In the genomic region with DNA sequence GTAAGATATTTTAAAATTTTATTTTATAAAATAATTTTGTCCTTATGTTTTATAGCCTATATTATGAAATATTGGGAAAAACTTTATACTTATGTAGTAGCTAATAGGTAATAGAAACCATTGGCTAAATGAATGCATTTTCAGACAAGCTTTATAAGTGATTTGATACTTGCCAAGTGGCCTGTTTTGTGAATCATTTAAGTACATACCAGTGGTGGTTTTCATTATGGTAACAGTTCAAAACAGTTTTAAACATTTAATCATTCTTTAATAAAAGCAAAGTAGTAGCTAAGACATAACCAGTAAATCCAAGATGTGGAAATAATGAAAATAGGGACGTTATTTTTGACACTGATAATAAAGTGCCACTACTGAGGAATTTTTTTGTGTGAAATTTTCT, we compare ENCODE assay signal across 20 cellular contexts.
"Had no signal": no experiment of that assay in that cellular context is flagged by ENCODE, and none has a peak within 500 bp of the region (broad histone marks: within the 10 kb centered on the region; RNA-seq: fewer than 3 reads in every experiment).

No MANE protein-coding gene starts in this region.

- H3K27ac ChIP-seq: ascending aorta, coronary artery, left lung, right lobe of liver, suprapubic skin, upper lobe of left lung had no signal

- H3K27me3 Mint-ChIP-seq: activated CD8-positive, alpha-beta memory T cell treated with anti-CD3 and anti-CD28 coated beads, Interleukin-2, amount 10 ng/mL, durations not matched to agents 7 days and 5 days; natural killer cell treated with Interleukin-12 subunit alpha and Interleukin-12 subunit beta and Interleukin-15 and Interleukin-18, amount 100 ng/mL, for 72 hours; progenitor cell of endocrine pancreas had no signal

- H3K4me3 ChIP-seq: ascending aorta, coronary artery, left lung, right lobe of liver, suprapubic skin, upper lobe of left lung had no signal

- H3K9me3 ChIP-seq: ascending aorta, left lung, right lobe of liver, suprapubic skin, upper lobe of left lung had no signal

- H3K4me1 ChIP-seq: ascending aorta, left lung, right lobe of liver, suprapubic skin, upper lobe of left lung had no signal

- H3K4me1 Mint-ChIP-seq: activated CD8-positive, alpha-beta memory T cell treated with anti-CD3 and anti-CD28 coated beads, Interleukin-2, amount 10 ng/mL, durations not matched to agents 7 days and 5 days had no signal

- H3K27me3 ChIP-seq: ascending aorta, left lung, right lobe of liver, suprapubic skin, upper lobe of left lung had no signal

- H3K36me3 ChIP-seq: ascending aorta, left lung, right lobe of liver, suprapubic skin, upper lobe of left lung had no signal

- ATAC-seq: activated CD4-positive, CD25-positive, alpha-beta regulatory T cell treated with anti-CD3 and anti-CD28 coated beads, Interleukin-2, amount 50 U/mL, for 24 hours; activated CD8-positive, alpha-beta memory T cell treated with anti-CD3 and anti-CD28 coated beads, Interleukin-2, amount 10 ng/mL, durations not matched to agents 7 days and 5 days; activated T-cell treated with anti-CD3 and anti-CD28 coated beads, Interleukin-2, amount 50 U/mL, for 4 hours; left lung; natural killer cell treated with Interleukin-12 subunit alpha and Interleukin-12 subunit beta and Interleukin-15 and Interleukin-18, amount 100 ng/mL, for 72 hours; right lobe of liver had no signal

- H3K4me3 Mint-ChIP-seq: activated CD8-positive, alpha-beta memory T cell treated with anti-CD3 and anti-CD28 coated beads, Interleukin-2, amount 10 ng/mL, durations not matched to agents 7 days and 5 days; activated T-cell treated with anti-CD3 and anti-CD28 coated beads, Interleukin-2, amount 50 U/mL, for 4 hours; natural killer cell treated with Interleukin-12 subunit alpha and Interleukin-12 subunit beta and Interleukin-15 and Interleukin-18, amount 100 ng/mL, for 72 hours had no signal

- H3K9me3 Mint-ChIP-seq: activated T-cell treated with anti-CD3 and anti-CD28 coated beads, Interleukin-2, amount 50 U/mL, for 4 hours; natural killer cell treated with Interleukin-12 subunit alpha and Interleukin-12 subunit beta and Interleukin-15 and Interleukin-18, amount 100 ng/mL, for 72 hours had no signal

- DNase-seq: activated CD4-positive, alpha-beta T cell treated with anti-CD3 and anti-CD28 coated beads, Interleukin-2, amount 50 U/mL, for 48 hours; activated CD8-positive, alpha-beta memory T cell treated with anti-CD3 and anti-CD28 coated beads, Interleukin-2, amount 10 ng/mL, durations not matched to agents 7 days and 5 days; activated gamma-delta T cell treated with Interleukin-2 at 50 U/mL for 16 hours; activated T-cell treated with anti-CD3 and anti-CD28 coated beads, Interleukin-2, amount 50 U/mL, for 4 hours; caudate nucleus; effector CD4-positive, alpha-beta T cell; islet precursor cell; nucleus accumbens; right lobe of liver; stimulated activated CD4-positive, alpha-beta T cell treated with anti-CD3 and anti-CD28 coated beads, Interleukin-12 subunit alpha, Interleukin-12 subunit beta, amount 100 ng/mL, for 4 hours; stimulated activated naive CD4-positive, alpha-beta T cell; T-helper 2 cell had no signal

- H3K27ac Mint-ChIP-seq: activated CD8-positive, alpha-beta memory T cell treated with anti-CD3 and anti-CD28 coated beads, Interleukin-2, amount 10 ng/mL, durations not matched to agents 7 days and 5 days; natural killer cell treated with Interleukin-12 subunit alpha and Interleukin-12 subunit beta and Interleukin-15 and Interleukin-18, amount 100 ng/mL, for 72 hours; progenitor cell of endocrine pancreas had no signal
